21 cellular contexts compared by ENCODE assay signal in genomic region chr3:156619376-156619775, GRCh38.
"Had no signal": no experiment of that assay in that cellular context is flagged by ENCODE, and none has a peak within 500 bp of the region (broad histone marks: within the 10 kb centered on the region; RNA-seq: fewer than 3 reads in every experiment).

No MANE protein-coding gene starts in this region.

- H3K4me1 Mint-ChIP-seq: activated B cell treated with CpG ODN at 0.5 μM for 24 hours; stimulated activated memory B cell treated with anti-CD40 and anti-IgM and Interleukin-4, amounts not matched to agents 10 μg/mL and 1 μg/mL and 100 μg/mL, for 72 hours; T-helper 17 cell had no signal

- DNase-seq: activated B cell treated with CpG ODN at 0.5 μM for 24 hours; activated CD4-positive, alpha-beta T cell treated with anti-CD3 and anti-CD28 coated beads for 48 hours; activated CD8-positive, alpha-beta memory T cell treated with anti-CD3 and anti-CD28 coated beads, Interleukin-2, amount 50 U/mL, for 4 hours; activated CD8-positive, alpha-beta T cell treated with anti-CD3 and anti-CD28 coated beads, Interleukin-2, amount 10 ng/mL, durations not matched to agents 7 days and 5 days; activated effector memory CD4-positive, alpha-beta T cell treated with anti-CD3 and anti-CD28 coated beads, Interleukin-2, amount 50 U/mL, for 16 hours; activated T-cell treated with anti-CD3 and anti-CD28 coated beads, Interleukin-2, amount 50 U/mL, for 48 hours; effector memory CD4-positive, alpha-beta T cell; islet precursor cell; midbrain; stimulated activated CD4-positive, alpha-beta T cell treated with anti-CD3 and anti-CD28 coated beads, Interleukin-2, amount 100 ng/mL, for 48 hours; substantia nigra; T-helper 17 cell; uterus had no signal

- H3K4me3 ChIP-seq: hepatocyte, lung, tibial nerve, uterus had no signal

- ATAC-seq: activated CD8-positive, alpha-beta T cell treated with anti-CD3 and anti-CD28 coated beads, Interleukin-2, amount 10 ng/mL, durations not matched to agents 7 days and 5 days; stimulated activated memory B cell treated with anti-CD40 and anti-IgM and Interleukin-4, amounts not matched to agents 10 μg/mL and 1 μg/mL and 100 μg/mL, for 72 hours; T-helper 17 cell had no signal

- H3K27me3 Mint-ChIP-seq: activated B cell treated with CpG ODN at 0.5 μM for 24 hours, brain had no signal

- H3K9me3 Mint-ChIP-seq: activated B cell treated with CpG ODN at 0.5 μM for 24 hours; activated naive CD4-positive, alpha-beta T cell treated with anti-CD3 and anti-CD28 coated beads, Interleukin-2, amount 50 U/mL, for 24 hours; brain; dendritic cell treated with granulocyte-macrophage colony-stimulating factor and Interleukin-4, amounts not matched to agents 40 ng/mL and 50 ng/mL, for 4 days; stimulated activated memory B cell treated with anti-CD40 and anti-IgM and Interleukin-4, amounts not matched to agents 10 μg/mL and 1 μg/mL and 100 μg/mL, for 72 hours had no signal

- H3K4me3 Mint-ChIP-seq: activated B cell treated with CpG ODN at 0.5 μM for 24 hours; activated CD8-positive, alpha-beta T cell treated with anti-CD3 and anti-CD28 coated beads, Interleukin-2, amount 10 ng/mL, durations not matched to agents 7 days and 5 days; activated naive CD4-positive, alpha-beta T cell treated with anti-CD3 and anti-CD28 coated beads, Interleukin-2, amount 50 U/mL, for 24 hours; brain; dendritic cell treated with granulocyte-macrophage colony-stimulating factor and Interleukin-4, amounts not matched to agents 40 ng/mL and 50 ng/mL, for 4 days; stimulated activated memory B cell treated with anti-CD40 and anti-IgM and Interleukin-4, amounts not matched to agents 10 μg/mL and 1 μg/mL and 100 μg/mL, for 72 hours; T-helper 17 cell had no signal

- H3K27ac ChIP-seq: hepatocyte, parathyroid adenoma, tibial nerve, uterus had no signal

- H3K27me3 ChIP-seq: hepatocyte, tibial nerve, uterus had no signal

- H3K36me3 ChIP-seq: tibial nerve, uterus had no signal

- H3K27ac Mint-ChIP-seq: activated B cell treated with CpG ODN at 0.5 μM for 24 hours; activated CD8-positive, alpha-beta T cell treated with anti-CD3 and anti-CD28 coated beads, Interleukin-2, amount 10 ng/mL, durations not matched to agents 7 days and 5 days; activated naive CD4-positive, alpha-beta T cell treated with anti-CD3 and anti-CD28 coated beads, Interleukin-2, amount 50 U/mL, for 24 hours; brain; dendritic cell treated with granulocyte-macrophage colony-stimulating factor and Interleukin-4, amounts not matched to agents 40 ng/mL and 50 ng/mL, for 4 days; stimulated activated memory B cell treated with anti-CD40 and anti-IgM and Interleukin-4, amounts not matched to agents 10 μg/mL and 1 μg/mL and 100 μg/mL, for 72 hours; T-helper 17 cell had no signal

- H3K36me3 Mint-ChIP-seq: activated naive CD4-positive, alpha-beta T cell treated with anti-CD3 and anti-CD28 coated beads, Interleukin-2, amount 50 U/mL, for 24 hours; brain; stimulated activated memory B cell treated with anti-CD40 and anti-IgM and Interleukin-4, amounts not matched to agents 10 μg/mL and 1 μg/mL and 100 μg/mL, for 72 hours had no signal
